In the genomic region with DNA sequence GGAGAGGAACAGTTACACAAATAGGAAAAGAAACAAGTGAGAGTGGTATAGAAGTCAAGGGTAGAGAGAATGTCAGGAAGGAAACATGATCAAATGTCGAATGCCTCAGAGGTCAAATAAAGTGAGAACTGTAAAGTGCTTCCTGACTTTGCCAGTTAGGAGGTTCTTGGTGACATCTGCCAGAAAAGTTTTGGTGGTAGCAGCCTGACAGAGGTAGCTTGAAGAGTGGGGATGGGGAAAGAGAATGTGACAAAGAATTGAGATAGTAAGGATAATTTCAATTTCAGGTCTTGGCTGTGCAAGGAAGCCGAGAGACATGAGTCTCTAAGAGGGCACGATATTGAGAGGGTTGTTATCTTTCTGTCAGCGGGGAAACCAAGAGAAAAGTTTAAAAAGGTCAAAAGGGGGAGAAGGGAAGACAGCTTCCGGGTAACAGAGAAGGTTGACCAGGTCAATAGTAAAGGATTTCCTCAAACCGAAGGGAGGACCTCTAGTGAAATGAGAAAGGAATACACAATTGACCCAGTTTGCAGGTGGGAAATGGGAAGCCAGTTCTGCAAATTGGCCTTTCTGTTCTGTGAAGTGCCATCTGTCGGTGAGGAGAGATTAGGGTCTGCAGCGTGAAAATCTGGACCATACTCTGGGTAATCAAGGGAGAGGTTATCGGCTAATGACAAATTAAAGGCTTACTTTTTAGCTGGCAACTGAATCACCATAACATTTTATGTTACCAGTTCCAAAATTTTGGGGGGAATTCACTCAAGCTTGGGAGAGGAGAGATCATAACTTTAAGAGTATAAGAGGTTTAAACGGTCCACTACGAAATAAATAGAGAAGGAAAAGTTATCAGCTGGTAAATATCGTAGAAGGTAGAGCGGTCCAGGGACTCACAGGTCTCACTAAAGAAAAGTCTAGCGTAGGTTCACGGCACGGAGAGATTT, we compare ENCODE assay signal across 8 cellular contexts. TPM values are rescaled to one million over a fixed set of nuclear protein-coding genes. Genes with fewer than 3 reads are reported as not detected.
DNase-seq lines count a peak whose midpoint lies in the region; ATAC-seq and TF ChIP-seq lines count a peak whose summit lies in the region.

No MANE protein-coding gene starts in this region.

- H3K9me2 ChIP-seq in HCT116 (ENCODE audit: insufficient read depth), result no peaks in the 10 kb centered on the region

- intact Hi-C loops in Calu3 (cut with micrococcal nuclease; ENCODE audit: unreplicated experiment), result loop anchor here (1.0 kb wide), 1 partner anchor 14 kb away; a partner anchor contains a TSS
- intact Hi-C loops in HCT116 (cut with micrococcal nuclease), result loop anchor here (1.0 to 5.0 kb wide), 2 partner anchors 14 to 80 kb away; a partner anchor contains a TSS

- DNase-seq in Calu3 (peak; percentile 66), HCT116 (ENCODE audit: low read depth, low spot score) (peak; percentile 73), NOMO-1 treated with DMSO at 0.1 percent for 48 hours (lab: John Stamatoyannopoulos, UW; ENCODE audit: unreplicated experiment) (peak; percentile 68), kidney epithelial cell (ENCODE audit: low read depth) (no peak), HPDE6-E6E7 (ENCODE audit: extremely low spot score) (no peak)

- H3K27me3 Mint-ChIP-seq in Calu3 (ENCODE audit: unreplicated experiment) (no peaks in the 10 kb centered on the region), brain (peaks cover 17% of the 10 kb centered on the region)

- H3K9me3 ChIP-seq in HCT116 (ENCODE audit: control insufficient read depth in 1 of 2, insufficient read depth in 1 of 2, low read depth in 1 of 2, low read length in 2 of 2) (no peaks in the 10 kb centered on the region), stomach smooth muscle (ENCODE audit: control insufficient read depth in 2 of 2, low read length in 2 of 2) (no peaks in the 10 kb centered on the region)

- H3K36me3 ChIP-seq in HCT116 (ENCODE audit: control insufficient read depth in 1 of 2, insufficient read depth in 2 of 2, low read length in 2 of 2) (peaks cover 0 to under 1% of the 10 kb centered on the region in 2 experiments; a peak in 1 of 4 replicates), kidney epithelial cell (ENCODE audit: control insufficient read depth, insufficient read depth, low read length) (no peaks in the 10 kb centered on the region), stomach smooth muscle (ENCODE audit: control insufficient read depth in 2 of 2, insufficient read depth in 2 of 2, low read length in 2 of 2) (peaks cover 0 to 2% of the 10 kb centered on the region in 2 donors)

- BruUV-seq in Calu3 (replicated peaks; lab: Mats Ljungman, UMichigan) (no TSS peak), HCT116 (replicated peaks; lab: Mats Ljungman, UMichigan) (no TSS peak)

- H3K27me3 ChIP-seq in HCT116 (ENCODE audit: insufficient read depth, low read length), result no peaks in the 10 kb centered on the region
- no peaks in the 10 kb centered on the region for H3K27me3 ChIP-seq in kidney epithelial cell (ENCODE audit: control insufficient read depth, insufficient read depth, low read length)
- no peaks in the 10 kb centered on the region for H3K27me3 ChIP-seq in stomach smooth muscle (ENCODE audit: control insufficient read depth in 1 of 2, insufficient read depth in 2 of 2, low read length in 2 of 2)

- H3K27ac ChIP-seq in HCT116 (ENCODE audit: low read depth, low read length), result peak overlapping the region; percentile 97
- H3K27ac ChIP-seq in stomach smooth muscle (ENCODE audit: low read length), result peak overlapping the region; percentile 100

- CTCF ChIA-PET in Calu3 (lab: Charles Lee) (interaction anchor here (0.6 to 11.8 kb wide), 5 partner anchors 12 to 129 kb away, joined by 3 to 143 read pairs (median 10); a partner anchor contains a TSS), HCT116 (lab: Charles Lee) (interaction anchor here (1.2 to 7.8 kb wide), 5 partner anchors 10 to 99 kb away, joined by 3 to 73 read pairs (median 6); a partner anchor contains a TSS)

- RAD21 ChIA-PET in HCT116 (lab: Charles Lee; ENCODE audit: low non-redundant PET in 1 of 2, low total read pairs in 2 of 2, uncharacterized antibody in 2 of 2, unreplicated experiment in 2 of 2), result interaction anchor here in 1 of 2 experiments (1.6 kb wide), 1 partner anchor 17 kb away, joined by 4 read pairs; no protein-coding TSS in a partner anchor

- POLR2A ChIA-PET in HCT116 (lab: Charles Lee), result interaction anchor here (0.6 to 8.1 kb wide), 4 partner anchors 12 to 28 kb away, joined by 4 to 227 read pairs (median 98); a partner anchor contains a TSS

- H3K4me2 ChIP-seq in HCT116 (ENCODE audit: low read length), result peak overlapping the region; percentile 84

- H3K9ac ChIP-seq in HCT116 (ENCODE audit: low read length) (peak overlapping the region; percentile 92), stomach smooth muscle (ENCODE audit: low read length in 2 of 2) (peak overlapping the region; percentile 93 to 100)

- H3K9me3 Mint-ChIP-seq in Calu3 (ENCODE audit: low read depth, unreplicated experiment) (no peaks in the 10 kb centered on the region), brain (no peaks in the 10 kb centered on the region)

- no peak for TF ChIP-seq RAD21 in HCT116 (IDR thresholded peaks at IDR 0.05; ENCODE audit: low read depth)

- peak overlapping the region; percentile 85 for H3K27ac Mint-ChIP-seq in Calu3 (ENCODE audit: unreplicated experiment)
- H3K27ac Mint-ChIP-seq in brain, result peak overlapping the region; percentile 97 to 100 (median 100)

- peak overlapping the region; percentile 82 to 92 for H3K4me3 ChIP-seq in HCT116 (replicated peaks in 1 of 2; ENCODE audit: low read depth in 1 of 2, low read length in 2 of 2)
- peak overlapping the region; percentile 64 for H3K4me3 ChIP-seq in kidney epithelial cell (ENCODE audit: low read depth, low read length)
- H3K4me3 ChIP-seq in stomach smooth muscle (ENCODE audit: low read length in 2 of 2), result peak overlapping the region; percentile 99 to 100

- no peaks in the 10 kb centered on the region; the same call in 1 of the 2 replicates for H4K20me1 ChIP-seq in HCT116 (ENCODE audit: insufficient read depth)

- H3K4me3 Mint-ChIP-seq in Calu3 (ENCODE audit: low read depth, unreplicated experiment) (peak overlapping the region; percentile 77), brain (peak overlapping the region; percentile 88 to 95 (median 94))

- TF ChIP-seq CTCF in Calu3 (IDR thresholded peaks at IDR 0.05; ENCODE audit: unreplicated experiment) (peak; percentile 56), HCT116 (IDR thresholded peaks at IDR 0.05 in 2 of 3, conservative IDR thresholded peaks at IDR 0.05 in 1 of 3; ENCODE audit: borderline replicate concordance in 1 of 3, insufficient read depth in 1 of 3, low read depth in 2 of 3, low read length in 2 of 3) (peak in 2 of 3 experiments; percentile 65 to 68; a peak in 4 of 6 replicates), brain (conservative IDR thresholded peaks at IDR 0.05) (peak; percentile 50 to 74), kidney epithelial cell (IDR thresholded peaks at IDR 0.05; ENCODE audit: insufficient read depth, low read length, poor library complexity, severe bottlenecking) (peak; percentile 62)

- peaks cover 64% of the 10 kb centered on the region for H3K79me2 ChIP-seq in HCT116 (ENCODE audit: insufficient read depth, low read length)

- H3K36me3 Mint-ChIP-seq in Calu3 (ENCODE audit: insufficient read depth, unreplicated experiment) (peaks cover 58% of the 10 kb centered on the region), brain (peaks cover 9% of the 10 kb centered on the region)

- H3K4me1 Mint-ChIP-seq in Calu3 (ENCODE audit: low read depth, unreplicated experiment) (peaks cover 41% of the 10 kb centered on the region), brain (peaks cover 34% of the 10 kb centered on the region)

- ATAC-seq in HCT116, result no peak
- ATAC-seq in GM19452 (IDR thresholded peaks at IDR 0.05; ENCODE audit: unreplicated experiment), result no peak

- no peak for TF ChIP-seq POLR2A in HCT116 (IDR thresholded peaks at IDR 0.05; ENCODE audit: borderline replicate concordance, extremely low read depth, insufficient read depth, insufficient read length)

- H2AFZ ChIP-seq in HCT116 (ENCODE audit: low read depth, low read length, poor library complexity, severe bottlenecking), result no peak overlapping the region

- peaks cover 10 to 45% of the 10 kb centered on the region in 2 experiments for H3K4me1 ChIP-seq in HCT116 (ENCODE audit: control insufficient read depth in 1 of 2, insufficient read depth in 2 of 2, low read length in 2 of 2)
- H3K4me1 ChIP-seq in stomach smooth muscle (ENCODE audit: control insufficient read depth, insufficient read depth, low read length), result peaks cover 20% of the 10 kb centered on the region

TF ChIP-seq in HCT116, 20 proteins besides CTCF, POLR2A, EP300 and RAD21:
- TF ChIP-seq POLR2AphosphoS5 (IDR thresholded peaks at IDR 0.05; ENCODE audit: low read depth, low read length), result peak; percentile 76; the same call in 1 of the 2 replicates
- TF ChIP-seq FOSL1 (IDR thresholded peaks at IDR 0.05; ENCODE audit: low read depth), result no peak

RNA-seq across cellular contexts. Expression of a gene that starts 1.0 kb away (rescaled TPM):
- total RNA-seq in Calu3 (2022) (351 and 356 TPM in 2 replicates), HCT116 (2021; ENCODE audit: unreplicated experiment) (260 TPM), kidney epithelial cell (191 and 206 TPM in 2 replicates)
- 175 and 194 TPM in 2 replicates for polyA plus RNA-seq in HCT116 (2012)
- polyA plus RNA-seq in brain (ENCODE audit: insufficient read depth, low read depth, low replicate concordance), result 181 TPM

RNA-seq across cellular contexts. Expression of a gene that starts 14.5 kb away (rescaled TPM):
- total RNA-seq in Calu3 (2022), result 98.0 and 104 TPM in 2 replicates
- total RNA-seq in HCT116 (2021; ENCODE audit: unreplicated experiment), result 12.1 TPM
- 16.3 and 17.4 TPM in 2 replicates for polyA plus RNA-seq in HCT116 (2012)
- 27.3 TPM for polyA plus RNA-seq in brain (ENCODE audit: insufficient read depth, low read depth, low replicate concordance)
- 1.6 and 4.7 TPM in 2 replicates for total RNA-seq in kidney epithelial cell

RNA-seq across cellular contexts. Expression of a gene that starts 26.6 kb away (rescaled TPM):
- total RNA-seq in Calu3 (2022) (32.4 and 35.9 TPM in 2 replicates), HCT116 (2021; ENCODE audit: unreplicated experiment) (3.3 TPM), kidney epithelial cell (1.0 and 2.3 TPM in 2 replicates)
- polyA plus RNA-seq in HCT116 (2012), result 1.7 and 2.3 TPM in 2 replicates
- 12.4 TPM for polyA plus RNA-seq in brain (ENCODE audit: insufficient read depth, low read depth, low replicate concordance)

RNA-seq across cellular contexts. Expression of a gene that starts 42.0 kb away (rescaled TPM):
- total RNA-seq in Calu3 (2022) (1.7 and 4.1 TPM in 2 replicates), HCT116 (2021; ENCODE audit: unreplicated experiment) (0.39 TPM), kidney epithelial cell (0.71 and 1.6 TPM in 2 replicates)
- 0.30 and 0.32 TPM in 2 replicates for polyA plus RNA-seq in HCT116 (2012)
- 1.4 TPM for polyA plus RNA-seq in brain (ENCODE audit: insufficient read depth, low read depth, low replicate concordance)

Comparison
In these comparisons a context has a peak if more than half of its experiments do, and no peak if none do; other contexts are left out.
1. DNase-seq: peak in Calu3 (single experiment), HCT116 (single experiment) and NOMO-1 treated with DMSO at 0.1 percent for 48 hours (single experiment); none in kidney epithelial cell (single experiment) and HPDE6-E6E7 (single experiment).
2. Peak in every context shown above with its lines, with median percentiles within 50 percentile points of each other: CTCF ChIP-seq and H3K4me3 ChIP-seq.